ENCODE assay signal across 16 cellular contexts in the genomic region with DNA sequence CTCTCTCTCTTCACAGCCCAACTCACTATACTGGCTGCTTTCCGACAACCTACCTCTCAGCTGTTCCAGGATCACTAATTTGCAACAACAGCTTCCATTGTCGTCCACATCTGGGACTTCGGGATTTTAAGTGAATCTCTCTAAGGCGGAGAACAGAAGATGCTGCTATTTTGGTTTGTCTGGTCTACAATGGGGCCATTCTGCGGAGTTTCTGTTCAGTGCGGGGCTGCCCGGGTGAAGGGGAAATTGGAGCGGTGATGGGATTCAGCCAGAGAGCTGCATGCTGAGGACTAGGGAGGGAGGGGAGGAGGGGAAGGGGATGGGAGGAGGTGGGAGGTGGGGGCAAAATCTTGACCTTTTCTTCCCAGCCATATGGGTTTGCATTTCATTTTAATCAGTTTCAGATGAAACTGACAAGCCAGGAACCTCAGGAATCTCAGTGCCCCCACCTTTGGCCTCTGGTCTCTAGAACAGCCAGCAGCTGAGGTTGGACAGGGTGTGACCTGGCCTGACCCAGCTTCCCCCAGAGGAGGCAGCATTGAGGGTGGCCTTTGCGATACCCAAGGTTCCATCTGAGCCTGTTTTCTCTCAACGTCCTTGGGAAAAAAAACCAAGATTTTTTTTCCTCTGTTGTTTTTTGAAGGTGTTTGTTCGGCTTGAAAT. TPM values are rescaled to one million over a fixed set of nuclear protein-coding genes. Genes with fewer than 3 reads are reported as not detected.
DNase-seq lines count a peak whose midpoint lies in the region; ATAC-seq and TF ChIP-seq lines count a peak whose summit lies in the region.
"Had no signal": no experiment of that assay in that cellular context is flagged by ENCODE, and none has a peak within 500 bp of the region (broad histone marks: within the 10 kb centered on the region; RNA-seq: fewer than 3 reads in every experiment).

No MANE protein-coding gene starts in this region.

- BruUV-seq in Panc1 (replicated peaks; lab: Mats Ljungman, UMichigan), result no TSS peak

- 0 out of 2 replicates have a peak overlapping the region, but pooled peaks have one; percentile 35 for H3K27ac ChIP-seq in Panc1 (ENCODE audit: low read length)
- peak overlapping the region; percentile 1 for H3K27ac ChIP-seq in endodermal cell (ENCODE audit: low read depth, low read length)
- peak overlapping the region in 7 of 8 donors; percentile 28 to 65 (median 59) for H3K27ac ChIP-seq in spleen
- H3K27ac ChIP-seq: HL-60 had no signal

- H3K27ac Mint-ChIP-seq in endodermal cell, result no peak overlapping the region
- H3K27ac Mint-ChIP-seq in mesothelial cell of epicardium, result peak overlapping the region; percentile 45

- in situ Hi-C loops in Panc1 (cut with HindIII; ENCODE audit: low pct_unique_long_range_greater_than_20kb, low sequenced_read_pairs) (loop anchor here (10.0 kb wide), 1 partner anchor 216 kb away; no protein-coding TSS in a partner anchor), G401 (cut with HindIII; ENCODE audit: low sequenced_read_pairs) (no loop called here)

- DNase-seq in Panc1 (ENCODE audit: low read depth, low spot score), result no peak
- DNase-seq in endodermal cell, result no peak
- DNase-seq in mesothelial cell of epicardium (ENCODE audit: low spot score in 2 of 2, unreplicated experiment in 2 of 2), result peak in 1 of 2 experiments; percentile 17
- DNase-seq in spleen, result no peak
- DNase-seq in SHP77 (lab: John Stamatoyannopoulos, UW), result no peak
- DNase-seq in stimulated activated CD4-positive, alpha-beta T cell treated with anti-CD3 and anti-CD28 coated beads, Interleukin-2, amount 100 ng/mL, for 48 hours, result no peak
- DNase-seq in G401 (ENCODE audit: low spot score), result no peak
- DNase-seq: activated T-cell treated with anti-CD3 and anti-CD28 coated beads, Interleukin-2, amount 50 U/mL, for 4 hours; cerebellar nuclear complex; EL; NCI-H1436; SIG-M5; stimulated activated naive CD8-positive, alpha-beta T cell treated with anti-CD3 and anti-CD28 coated beads, Interleukin-15, Interleukin-2, amounts not matched to agents 100 U/mL and 50 U/mL, for 24 hours; T-helper 9 cell had no signal

- TF ChIP-seq POLR2A in spleen (IDR thresholded peaks at IDR 0.05), result no peak

- CTCF ChIA-PET in Panc1 (lab: Charles Lee), result interaction anchor here (0.7 kb wide), 1 partner anchor 50 kb away, joined by 3 read pairs; no protein-coding TSS in a partner anchor

- H3K36me3 ChIP-seq in Panc1 (ENCODE audit: control insufficient read depth, insufficient read depth, low read length), result no peaks in the 10 kb centered on the region
- no peaks in the 10 kb centered on the region for H3K36me3 ChIP-seq in endodermal cell (ENCODE audit: control insufficient read depth, insufficient read depth, low read length)
- H3K36me3 ChIP-seq in spleen, result no peaks in the 10 kb centered on the region

- peaks cover 59% of the 10 kb centered on the region for H3K4me1 Mint-ChIP-seq in endodermal cell
- peaks cover 69% of the 10 kb centered on the region for H3K4me1 Mint-ChIP-seq in mesothelial cell of epicardium

- intact Hi-C loops in Panc1 (cut with micrococcal nuclease; ENCODE audit: unreplicated experiment) (no loop called here), spleen (cut with DNase I; ENCODE audit: low total_unique reads) (loop anchor here (5.0 to 10.0 kb wide), 2 partner anchors 204 to 218 kb away; no protein-coding TSS in a partner anchor)

- H3K27me3 ChIP-seq in Panc1 (ENCODE audit: control insufficient read depth, insufficient read depth, low read length) (no peaks in the 10 kb centered on the region), endodermal cell (ENCODE audit: control insufficient read depth, insufficient read depth, low read length, poor library complexity, severe bottlenecking) (peaks cover 11% of the 10 kb centered on the region), spleen (replicated peaks in 1 of 7) (no peaks in the 10 kb centered on the region)

- H3K27me3 Mint-ChIP-seq in endodermal cell (ENCODE audit: insufficient read depth), result peaks cover 8% of the 10 kb centered on the region
- no peaks in the 10 kb centered on the region for H3K27me3 Mint-ChIP-seq in mesothelial cell of epicardium (ENCODE audit: low read depth)

- WGBS in endodermal cell (ENCODE audit: insufficient coverage in 1 of 2, insufficient read length in 1 of 2), 2 experiments, result 60 to 66% methylated on average over 8 to 11 of the region's 11 CpGs
- WGBS in spleen, 5 donors, result 65 to 83% (median 76%) methylated on average over 11 of the region's 11 CpGs

- H3K9me3 ChIP-seq in Panc1 (ENCODE audit: control insufficient read depth, insufficient read depth, low read depth, low read length), result no peaks in the 10 kb centered on the region
- H3K9me3 ChIP-seq in endodermal cell (ENCODE audit: control insufficient read depth, low read length), result no peaks in the 10 kb centered on the region
- no peaks in the 10 kb centered on the region for H3K9me3 ChIP-seq in spleen

- H3K4me3 Mint-ChIP-seq in endodermal cell (no peak overlapping the region), mesothelial cell of epicardium (no peak overlapping the region)
- H3K4me3 Mint-ChIP-seq: activated T-cell treated with anti-CD3 and anti-CD28 coated beads, Interleukin-2, amount 50 U/mL, for 4 hours had no signal

- no peak for TF ChIP-seq CTCF in Panc1 (IDR thresholded peaks at IDR 0.05)
- TF ChIP-seq CTCF in endodermal cell (conservative IDR thresholded peaks at IDR 0.05), result peak; percentile 65
- TF ChIP-seq CTCF in mesothelial cell of epicardium (IDR thresholded peaks at IDR 0.05; ENCODE audit: unreplicated experiment), result no peak
- no peak for TF ChIP-seq CTCF in spleen (IDR thresholded peaks at IDR 0.05 in 8 of 11, conservative IDR thresholded peaks at IDR 0.05 in 3 of 11)

- ATAC-seq in Panc1, result no peak
- no peak for ATAC-seq in GM19351 (IDR thresholded peaks at IDR 0.05; ENCODE audit: unreplicated experiment)
- ATAC-seq: activated T-cell treated with anti-CD3 and anti-CD28 coated beads, Interleukin-2, amount 50 U/mL, for 4 hours; stimulated activated naive CD8-positive, alpha-beta T cell treated with anti-CD3 and anti-CD28 coated beads, Interleukin-15, Interleukin-2, amounts not matched to agents 100 U/mL and 50 U/mL, for 24 hours had no signal

- H3K9me3 Mint-ChIP-seq in endodermal cell (no peaks in the 10 kb centered on the region), mesothelial cell of epicardium (no peaks in the 10 kb centered on the region)
- H3K9me3 Mint-ChIP-seq: activated T-cell treated with anti-CD3 and anti-CD28 coated beads, Interleukin-2, amount 50 U/mL, for 4 hours had no signal

- H3K9ac ChIP-seq in endodermal cell (ENCODE audit: extremely low read depth, low read length, poor library complexity, severe bottlenecking), result no peak overlapping the region

- H3K36me3 Mint-ChIP-seq in endodermal cell (ENCODE audit: low read depth) (no peaks in the 10 kb centered on the region), mesothelial cell of epicardium (no peaks in the 10 kb centered on the region)

- peaks cover 43% of the 10 kb centered on the region for H3K4me1 ChIP-seq in Panc1 (ENCODE audit: control insufficient read depth, insufficient read depth, low read length)
- H3K4me1 ChIP-seq in endodermal cell (ENCODE audit: control insufficient read depth, insufficient read depth, low read length), result peaks cover 21% of the 10 kb centered on the region
- peaks cover 7 to 87% (median 50%) of the 10 kb centered on the region in 6 donors for H3K4me1 ChIP-seq in spleen

- no peak overlapping the region for H3K4me3 ChIP-seq in Panc1 (ENCODE audit: low read depth in 2 of 2, low read length in 2 of 2)
- no peak overlapping the region for H3K4me3 ChIP-seq in endodermal cell (ENCODE audit: low read length)
- H3K4me3 ChIP-seq in spleen, result no peak overlapping the region

- POLR2A ChIA-PET in Panc1 (lab: Charles Lee), result no interaction called here

RNA-seq across cellular contexts. Expression of a gene that starts 6.9 kb away (rescaled TPM):
- 282 TPM for total RNA-seq in Panc1 (2021; ENCODE audit: unreplicated experiment)
- polyA plus RNA-seq in Panc1 (2012; ENCODE audit: insufficient read length), result 264 TPM
- 100 to 1,000 TPM; 286 to 319 TPM for total RNA-seq in endodermal cell
- polyA plus RNA-seq in endodermal cell (2013, experiment 1 of 2), result 488 TPM
- polyA plus RNA-seq in endodermal cell (2013, experiment 2 of 2), result 479 TPM
- total RNA-seq in mesothelial cell of epicardium, result 241 to 259 TPM (median 251 TPM) in 3 replicates
- 100 to 1,000 TPM; 145 to 229 (median 159) TPM for total RNA-seq in spleen
- polyA plus RNA-seq in spleen, result 100 to 1,000 TPM; 167 to 269 (median 210) TPM
- 452 and 552 TPM in 2 replicates for total RNA-seq in G401 (2014; rRNA removed; shearing (Covaris generic))

RNA-seq across cellular contexts. Expression of a gene that starts 39.2 kb away (rescaled TPM):
- total RNA-seq in Panc1 (2021; ENCODE audit: unreplicated experiment) (76.4 TPM), endodermal cell (10 to 100 TPM; 49.2 to 84.1 TPM), mesothelial cell of epicardium (34.7 to 37.2 TPM (median 35.9 TPM) in 3 replicates), spleen (10 to 100 TPM; 30.1 to 92.8 (median 81.4) TPM)
- polyA plus RNA-seq in Panc1 (2012; ENCODE audit: insufficient read length), result 79.0 TPM
- polyA plus RNA-seq in endodermal cell (2013, experiment 1 of 2), result 28.4 TPM
- 31.2 TPM for polyA plus RNA-seq in endodermal cell (2013, experiment 2 of 2)
- polyA plus RNA-seq in spleen, result 10 to 100 TPM in 2 of 3 donors, 1 to 10 TPM in 1; 3.9 to 12.2 (median 10.7) TPM
- 23.5 and 30.0 TPM in 2 replicates for total RNA-seq in G401 (2014; rRNA removed; shearing (Covaris generic))

Comparison
In these comparisons a context has a peak if more than half of its experiments do, and no peak if none do; other contexts are left out.
1. H3K27ac ChIP-seq: peak in every context shown above with its lines; median percentile 59 in spleen; 35 in Panc1; 1 in endodermal cell.